In genomic region chr10:74334221-74334620, GRCh38 we compare ENCODE assay signal across 1 cellular context.
A peak's percentile ranks its signal among the peaks of the same experiment; 100 is the strongest.
TF ChIP-seq lines count a peak whose summit lies in the region.

No MANE protein-coding gene starts in this region.

TF ChIP-seq in HEK293, 187 proteins besides CTCF, POLR2A, EP300 and RAD21 (continued from another document):
- no peak for TF ChIP-seq ZBTB26 (tag by site-specific recombination; optimal IDR thresholded peaks at IDR 0.05)
- TF ChIP-seq ZNF157 (tag by site-specific recombination; IDR thresholded peaks at IDR 0.05), result no peak
- no peak for TF ChIP-seq KLF1 (tag by site-specific recombination; IDR thresholded peaks at IDR 0.05)
- TF ChIP-seq ZFP3 (tag by site-specific recombination; IDR thresholded peaks at IDR 0.05; ENCODE audit: low read depth), result no peak
- TF ChIP-seq ZNF677 (tag by site-specific recombination; IDR thresholded peaks at IDR 0.05), result no peak
- TF ChIP-seq TRIM28 (IDR thresholded peaks at IDR 0.05; ENCODE audit: borderline replicate concordance, low read length), result peak; percentile 26; the same call in 1 of the 2 replicates
- TF ChIP-seq GLI4 (tag by site-specific recombination; IDR thresholded peaks at IDR 0.05), result no peak
- TF ChIP-seq KLF10 (tag by site-specific recombination; IDR thresholded peaks at IDR 0.05), result no peak
- no peak for TF ChIP-seq PRDM6 (tag by site-specific recombination; IDR thresholded peaks at IDR 0.05)
- no peak for TF ChIP-seq ZSCAN16 (tag by site-specific recombination; IDR thresholded peaks at IDR 0.05)
- no peak for TF ChIP-seq YY1 (tag by site-specific recombination; IDR thresholded peaks at IDR 0.05)
- no peak for TF ChIP-seq ZNF324 (tag by site-specific recombination; IDR thresholded peaks at IDR 0.05)
- no peak for TF ChIP-seq ZNF571 (tag by site-specific recombination; IDR thresholded peaks at IDR 0.05)
